1 cellular context compared by ENCODE assay signal in genomic region chr10:68001000-68001399, GRCh38.
TF ChIP-seq lines count a peak whose summit lies in the region.

No MANE protein-coding gene starts in this region.

TF ChIP-seq in HEK293, 187 proteins besides CTCF, POLR2A, EP300 and RAD21 (continued from another document):
- no peak for TF ChIP-seq PRDM2 (tag by site-specific recombination; IDR thresholded peaks at IDR 0.05; ENCODE audit: borderline replicate concordance)
